In the genomic region with DNA sequence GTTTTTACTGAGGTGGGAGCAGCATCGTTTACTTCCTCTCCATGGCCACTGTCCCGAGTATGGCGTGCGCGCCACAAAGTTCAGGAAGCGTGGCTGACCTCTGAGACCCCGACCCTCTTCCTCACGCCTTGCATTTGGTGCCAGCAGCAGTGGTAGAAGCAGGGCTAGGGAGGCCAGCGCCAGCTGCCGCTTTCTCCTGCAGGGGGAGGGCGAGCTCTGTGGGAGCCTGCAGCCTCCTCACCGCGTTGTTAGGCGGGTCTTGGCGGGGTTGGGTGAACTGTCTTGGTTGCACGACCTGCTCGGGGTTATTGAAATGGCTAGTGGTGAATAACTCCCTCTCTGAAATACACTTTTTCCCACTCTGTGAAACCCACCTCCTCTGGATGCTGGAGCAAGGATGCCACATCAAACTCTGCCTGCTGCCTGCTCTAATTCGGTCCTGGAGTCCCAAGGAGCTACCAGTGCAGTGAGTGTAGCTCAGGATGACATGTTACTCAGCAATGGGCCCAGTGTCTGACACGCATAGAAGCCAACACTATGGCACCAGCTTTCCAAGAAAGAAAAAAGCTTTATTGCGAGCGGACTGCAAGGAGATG, we compare ENCODE assay signal across 12 cellular contexts.
A peak's percentile ranks its signal among the peaks of the same experiment; 100 is the strongest.
DNase-seq lines count a peak whose midpoint lies in the region; ATAC-seq and TF ChIP-seq lines count a peak whose summit lies in the region.
"Had no signal": no experiment of that assay in that cellular context is flagged by ENCODE, and none has a peak within 500 bp of the region (broad histone marks: within the 10 kb centered on the region; RNA-seq: fewer than 3 reads in every experiment).

No MANE protein-coding gene starts in this region.

- peaks cover 4% of the 10 kb centered on the region for H3K36me3 Mint-ChIP-seq in stimulated activated naive CD8-positive, alpha-beta T cell treated with anti-CD3 and anti-CD28 coated beads, Interleukin-15, Interleukin-2, amounts not matched to agents 100 ng/mL and 50 ng/mL, for 24 hours (ENCODE audit: low read depth)

- no peaks in the 10 kb centered on the region for H3K27me3 ChIP-seq in OCI-LY3 (ENCODE audit: low read depth, low read length)

- no peaks in the 10 kb centered on the region for H3K4me1 ChIP-seq in OCI-LY3 (ENCODE audit: low read length)

- H3K27ac Mint-ChIP-seq in stimulated activated naive CD8-positive, alpha-beta T cell treated with anti-CD3 and anti-CD28 coated beads, Interleukin-15, Interleukin-2, amounts not matched to agents 100 ng/mL and 50 ng/mL, for 24 hours = no peak overlapping the region

- H4K20me1 ChIP-seq in OCI-LY3 (ENCODE audit: insufficient read depth, low read length) = no peaks in the 10 kb centered on the region

- no peak overlapping the region for H2AFZ ChIP-seq in OCI-LY3 (ENCODE audit: low read depth, low read length)

- H3K4me3 ChIP-seq in OCI-LY3 (ENCODE audit: low read length) = no peak overlapping the region

- TF ChIP-seq CTCF in OCI-LY3 (IDR thresholded peaks at IDR 0.05; ENCODE audit: low read depth, low read length) = no peak

- no peak overlapping the region for H3K27ac ChIP-seq in OCI-LY3 (ENCODE audit: low read length)

- H3K4me3 Mint-ChIP-seq in stimulated activated naive CD8-positive, alpha-beta T cell treated with anti-CD3 and anti-CD28 coated beads, Interleukin-15, Interleukin-2, amounts not matched to agents 100 ng/mL and 50 ng/mL, for 24 hours = peak overlapping the region; percentile 41
- H3K4me3 Mint-ChIP-seq: activated T-cell treated with anti-CD3 and anti-CD28 coated beads, Interleukin-2, amount 50 U/mL, for 4 hours had no signal

- no peaks in the 10 kb centered on the region for H3K9me3 ChIP-seq in OCI-LY3 (ENCODE audit: insufficient read depth, low read length)

- peak; percentile 12 for DNase-seq in stimulated activated CD4-positive, alpha-beta T cell treated with anti-CD3 and anti-CD28 coated beads, Interleukin-12 subunit alpha, Interleukin-12 subunit beta, amount 100 ng/mL, for 4 hours
- DNase-seq in stimulated activated CD4-positive, alpha-beta T cell treated with anti-CD3 and anti-CD28 coated beads, Interleukin-4, amount 100 ng/mL, for 4 hours = no peak
- DNase-seq in ecto neural progenitor cell (ENCODE audit: low spot score) = peak; percentile 69
- no peak for DNase-seq in DMS79 (lab: John Stamatoyannopoulos, UW)
- DNase-seq: activated T-cell treated with anti-CD3 and anti-CD28 coated beads, Interleukin-2, amount 50 U/mL, for 4 hours; effector memory CD4-positive, alpha-beta T cell; NCI-H1048 had no signal

- peak overlapping the region; percentile 22; the same call in 1 of the 2 replicates for H3K4me2 ChIP-seq in OCI-LY3 (ENCODE audit: low read length)

- ATAC-seq in HG03521 (IDR thresholded peaks at IDR 0.05; ENCODE audit: unreplicated experiment) = no peak
- ATAC-seq in HG03039 (IDR thresholded peaks at IDR 0.05; ENCODE audit: unreplicated experiment) = no peak
- ATAC-seq: left lobe of liver had no signal

- no peaks in the 10 kb centered on the region for H3K79me2 ChIP-seq in OCI-LY3 (ENCODE audit: low read length)

- no peaks in the 10 kb centered on the region for H3K9me3 Mint-ChIP-seq in stimulated activated naive CD8-positive, alpha-beta T cell treated with anti-CD3 and anti-CD28 coated beads, Interleukin-15, Interleukin-2, amounts not matched to agents 100 ng/mL and 50 ng/mL, for 24 hours
- H3K9me3 Mint-ChIP-seq: activated T-cell treated with anti-CD3 and anti-CD28 coated beads, Interleukin-2, amount 50 U/mL, for 4 hours had no signal

- H3K27me3 Mint-ChIP-seq in stimulated activated naive CD8-positive, alpha-beta T cell treated with anti-CD3 and anti-CD28 coated beads, Interleukin-15, Interleukin-2, amounts not matched to agents 100 ng/mL and 50 ng/mL, for 24 hours = peaks cover 3% of the 10 kb centered on the region

- no peak overlapping the region for H3K9ac ChIP-seq in OCI-LY3 (ENCODE audit: low read length)

- H3K4me1 Mint-ChIP-seq in stimulated activated naive CD8-positive, alpha-beta T cell treated with anti-CD3 and anti-CD28 coated beads, Interleukin-15, Interleukin-2, amounts not matched to agents 100 ng/mL and 50 ng/mL, for 24 hours (ENCODE audit: low read depth) = peaks cover 31% of the 10 kb centered on the region

- no peaks in the 10 kb centered on the region for H3K36me3 ChIP-seq in OCI-LY3 (replicated peaks; ENCODE audit: low read depth, low read length)

Comparison
In these comparisons a context has a peak if more than half of its experiments do, and no peak if none do; other contexts are left out.
1. DNase-seq: peak in stimulated activated CD4-positive, alpha-beta T cell treated with anti-CD3 and anti-CD28 coated beads, Interleukin-12 subunit alpha, Interleukin-12 subunit beta, amount 100 ng/mL, for 4 hours (single experiment) and ecto neural progenitor cell (single experiment); none in stimulated activated CD4-positive, alpha-beta T cell treated with anti-CD3 and anti-CD28 coated beads, Interleukin-4, amount 100 ng/mL, for 4 hours (0 of 2) and DMS79 (single experiment).